9 cellular contexts compared by ENCODE assay signal in the genomic region with DNA sequence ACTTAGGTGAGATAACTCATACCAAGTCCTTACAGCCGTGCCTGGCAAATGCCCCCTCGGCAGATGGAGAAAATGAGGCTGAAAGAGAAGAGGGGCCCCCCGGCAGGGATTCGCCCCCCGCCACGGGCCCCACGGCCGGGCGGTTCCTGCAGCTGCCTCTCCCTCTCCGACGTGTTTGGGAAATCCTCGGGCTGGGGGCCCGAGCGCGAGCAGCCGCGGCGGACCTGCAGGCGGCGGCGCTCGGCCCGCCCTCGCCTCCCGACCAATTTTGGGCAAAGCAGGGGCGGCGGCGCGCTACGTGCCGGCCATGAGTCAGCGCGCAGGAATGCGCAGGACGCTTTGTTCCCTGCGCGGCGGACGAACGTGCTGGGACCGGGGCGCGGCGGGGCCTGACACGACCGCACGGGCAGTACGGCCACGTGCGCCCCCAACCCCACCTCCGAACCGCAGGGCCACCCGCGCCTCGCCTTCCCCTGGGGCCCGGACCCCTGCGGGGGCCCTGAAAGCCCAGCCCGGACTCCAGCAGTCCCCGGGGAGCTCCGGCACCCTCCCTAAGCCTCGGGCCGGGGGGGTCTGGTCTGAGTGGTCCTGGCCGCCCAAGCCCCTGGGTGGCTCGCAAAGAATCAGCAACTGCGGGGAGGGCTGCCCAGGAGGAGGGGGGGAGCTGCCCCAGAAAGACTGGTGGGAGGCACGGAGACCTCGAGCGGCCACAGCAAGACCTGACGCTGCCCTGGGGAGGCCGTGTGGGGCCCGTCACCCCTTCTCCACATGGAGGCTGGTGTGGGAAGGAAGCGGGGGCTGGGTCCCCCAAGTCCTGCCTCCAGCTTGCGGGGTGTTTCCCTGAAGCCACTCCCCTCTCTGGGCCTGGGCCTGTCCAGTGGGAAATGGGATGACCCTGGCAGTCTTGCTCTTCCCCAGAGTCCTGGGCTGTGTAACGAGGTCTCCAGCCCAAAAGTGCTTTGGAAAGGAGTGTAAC. TPM values are rescaled to one million over a fixed set of nuclear protein-coding genes. Genes with fewer than 3 reads are reported as not detected.
DNase-seq lines count a peak whose midpoint lies in the region; ATAC-seq and TF ChIP-seq lines count a peak whose summit lies in the region.
"Had no signal": no experiment of that assay in that cellular context is flagged by ENCODE, and none has a peak within 500 bp of the region (broad histone marks: within the 10 kb centered on the region; RNA-seq: fewer than 3 reads in every experiment).

No MANE protein-coding gene starts in this region.

- peaks cover 47% of the 10 kb centered on the region for H3K4me1 ChIP-seq in NT2/D1 (ENCODE audit: insufficient read depth, insufficient read length)
- H3K4me1 ChIP-seq in body of pancreas, result peaks cover 64% of the 10 kb centered on the region

- peak in 2 of 7 experiments; percentile 14 to 32 for TF ChIP-seq CTCF in body of pancreas (IDR thresholded peaks at IDR 0.05)

- ATAC-seq in body of pancreas (peak; percentile 72), HG02938 (IDR thresholded peaks at IDR 0.05; ENCODE audit: unreplicated experiment) (no peak), HG02840 (IDR thresholded peaks at IDR 0.05; ENCODE audit: low FRiP score, unreplicated experiment) (no peak)
- ATAC-seq: naive thymus-derived CD4-positive, alpha-beta T cell had no signal

- intact Hi-C loops in body of pancreas (cut with DNase I), result no loop called here

- TF ChIP-seq POLR2A in body of pancreas (IDR thresholded peaks at IDR 0.05), result peak; percentile 51 to 72 (median 63)

- H3K27me3 ChIP-seq in NT2/D1 (ENCODE audit: insufficient read depth, insufficient read length) (no peaks in the 10 kb centered on the region), body of pancreas (no peaks in the 10 kb centered on the region)

- peak; percentile 72 for DNase-seq in activated T-cell treated with anti-CD3 and anti-CD28 coated beads for 48 hours (ENCODE audit: low read depth)
- DNase-seq in activated T-cell treated with anti-CD3 and anti-CD28 coated beads, Interleukin-2, amount 50 U/mL, for 1 hour, result no peak
- peak; percentile 96 for DNase-seq in NT2/D1 (ENCODE audit: low read depth, low spot score)
- DNase-seq in body of pancreas, result peak; percentile 86 to 91 (median 86)
- DNase-seq in iPS-NIHi7 (ENCODE audit: extremely low spot score), result peak; percentile 83
- peak; percentile 50 for DNase-seq in stimulated activated CD4-positive, alpha-beta T cell treated with anti-CD3 and anti-CD28 coated beads, Interleukin-12 subunit alpha, Interleukin-12 subunit beta, amount 100 ng/mL, for 4 hours

- peak overlapping the region; percentile 34 for H3K4me3 ChIP-seq in NT2/D1 (ENCODE audit: insufficient read length, low read depth)
- H3K4me3 ChIP-seq in body of pancreas, result no peak overlapping the region

- H3K36me3 ChIP-seq in NT2/D1 (ENCODE audit: insufficient read depth, insufficient read length, low read length) (peaks cover 14% of the 10 kb centered on the region), body of pancreas (replicated peaks in 1 of 2; ENCODE audit: insufficient read depth in 1 of 2, low read depth in 2 of 2) (no peaks in the 10 kb centered on the region)

- 13 to 68% methylated on average over 8 to 66 of the region's 74 CpGs for WGBS in body of pancreas, 2 donors

- H3K9me3 ChIP-seq in NT2/D1 (ENCODE audit: insufficient read depth, low read length) (no peaks in the 10 kb centered on the region), body of pancreas (no peaks in the 10 kb centered on the region)

- peak overlapping the region; percentile 1 to 86 (median 72) for H3K27ac ChIP-seq in body of pancreas

- H3K9ac ChIP-seq in NT2/D1 (ENCODE audit: insufficient read length, low read depth), result peak overlapping the region; percentile 66

RNA-seq across cellular contexts. Expression of a gene that starts 11.9 kb away (rescaled TPM):
- 1 to 10 TPM; 3.6 TPM for total RNA-seq in body of pancreas
- total RNA-seq: naive thymus-derived CD4-positive, alpha-beta T cell had no signal
